ENCODE assay signal across 14 cellular contexts in the genomic region with DNA sequence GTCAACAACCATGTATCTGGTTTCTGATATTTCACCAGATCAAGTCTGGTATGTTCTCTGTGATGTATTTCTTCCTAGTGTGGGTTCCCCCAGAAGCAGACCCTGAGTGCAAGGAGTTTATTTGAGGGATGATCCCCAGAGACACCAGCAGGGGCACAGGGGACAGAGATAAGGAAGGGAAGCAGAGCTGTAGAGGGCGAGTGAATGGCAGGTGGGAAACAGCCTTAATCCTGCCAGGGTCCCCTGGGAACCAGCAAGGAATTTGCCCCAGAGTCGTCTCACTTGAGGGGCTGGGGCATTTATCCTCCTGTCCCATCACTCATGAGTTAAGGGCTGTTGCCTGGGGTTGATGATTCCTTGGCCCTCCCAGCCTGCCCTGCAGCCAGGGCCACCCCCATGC.
"Had no signal": no experiment of that assay in that cellular context is flagged by ENCODE, and none has a peak within 500 bp of the region (broad histone marks: within the 10 kb centered on the region; RNA-seq: fewer than 3 reads in every experiment).

No MANE protein-coding gene starts in this region.

- ATAC-seq: activated CD8-positive, alpha-beta T cell treated with anti-CD3 and anti-CD28 coated beads for 36 hours; left lung; natural killer cell had no signal

- H3K27me3 ChIP-seq: cardiac muscle cell, transverse colon had no signal

- H3K27ac Mint-ChIP-seq: activated CD8-positive, alpha-beta T cell treated with anti-CD3 and anti-CD28 coated beads for 36 hours; activated naive CD4-positive, alpha-beta T cell treated with anti-CD3 and anti-CD28 coated beads, Interleukin-2, amount 50 U/mL, for 72 hours had no signal

- H3K4me1 ChIP-seq: left lung, transverse colon had no signal

- H3K36me3 Mint-ChIP-seq: activated naive CD4-positive, alpha-beta T cell treated with anti-CD3 and anti-CD28 coated beads, Interleukin-2, amount 50 U/mL, for 72 hours; natural killer cell had no signal

- H3K27ac ChIP-seq: cardiac muscle cell, left lung, transverse colon, VCaP had no signal

- DNase-seq: activated effector memory CD4-positive, alpha-beta T cell treated with anti-CD3 and anti-CD28 coated beads, Interleukin-2, amount 50 U/mL, for 16 hours; left lung; mammary epithelial cell; natural killer cell; nucleus accumbens; posterior cingulate gyrus; retina; stimulated activated naive CD4-positive, alpha-beta T cell treated with Interleukin-2 at 50 U/mL for 16 hours; substantia nigra; transverse colon had no signal

- H3K36me3 ChIP-seq: cardiac muscle cell, left lung, transverse colon had no signal

- H3K4me3 Mint-ChIP-seq: activated CD8-positive, alpha-beta T cell treated with anti-CD3 and anti-CD28 coated beads for 36 hours; natural killer cell had no signal

- H3K9me3 Mint-ChIP-seq: activated CD8-positive, alpha-beta T cell treated with anti-CD3 and anti-CD28 coated beads for 36 hours; natural killer cell had no signal

- H3K9me3 ChIP-seq: left lung, transverse colon had no signal

- H3K4me3 ChIP-seq: cardiac muscle cell, left lung, transverse colon had no signal
